In genomic region chr2:171615071-171615470, GRCh38 we compare ENCODE assay signal across 38 cellular contexts.
DNase-seq lines count a peak whose midpoint lies in the region; TF ChIP-seq lines count a peak whose summit lies in the region.
"Had no signal": no experiment of that assay in that cellular context is flagged by ENCODE, and none has a peak within 500 bp of the region (broad histone marks: within the 10 kb centered on the region; RNA-seq: fewer than 3 reads in every experiment).

No MANE protein-coding gene starts in this region.

- H3K9me3 ChIP-seq in tibial nerve, result no peaks in the 10 kb centered on the region
- H3K9me3 ChIP-seq in Caco-2, result no peaks in the 10 kb centered on the region
- H3K9me3 ChIP-seq in adrenal gland (replicated peaks in 1 of 3), result no peaks in the 10 kb centered on the region
- H3K9me3 ChIP-seq: A549, HAP-1, mucosa of descending colon, ovary, Peyer's patch, upper lobe of left lung had no signal

- H3K9me3 Mint-ChIP-seq in chondrocyte (ENCODE audit: low read depth) (peaks cover 7% of the 10 kb centered on the region), Caco-2 (ENCODE audit: unreplicated experiment) (no peaks in the 10 kb centered on the region)
- H3K9me3 Mint-ChIP-seq: activated B cell treated with CpG ODN at 0.5 μM for 24 hours; activated CD4-positive, alpha-beta T cell treated with anti-CD3 and anti-CD28 coated beads, Interleukin-2, amount 10 ng/mL, durations not matched to agents 7 days and 5 days; CD4-positive, alpha-beta memory T cell; dendritic cell treated with granulocyte-macrophage colony-stimulating factor and Interleukin-4, amounts not matched to agents 40 ng/mL and 50 ng/mL, for 4 days; endodermal cell; immature natural killer cell; nephron progenitor cell; stimulated activated naive B cell treated with anti-CD40 and anti-IgM and Interleukin-4, amounts not matched to agents 10 μg/mL and 1 μg/mL and 100 μg/mL, for 72 hours had no signal

- H3K4me3 Mint-ChIP-seq in chondrocyte (ENCODE audit: unreplicated experiment), result no peak overlapping the region
- no peak overlapping the region for H3K4me3 Mint-ChIP-seq in Caco-2 (ENCODE audit: unreplicated experiment)
- H3K4me3 Mint-ChIP-seq: activated B cell treated with CpG ODN at 0.5 μM for 24 hours; activated CD4-positive, alpha-beta T cell treated with anti-CD3 and anti-CD28 coated beads, Interleukin-2, amount 10 ng/mL, durations not matched to agents 7 days and 5 days; B cell; CD4-positive, alpha-beta memory T cell; dendritic cell treated with granulocyte-macrophage colony-stimulating factor and Interleukin-4, amounts not matched to agents 40 ng/mL and 50 ng/mL, for 4 days; endodermal cell; immature natural killer cell; nephron progenitor cell; stimulated activated naive B cell treated with anti-CD40 and anti-IgM and Interleukin-4, amounts not matched to agents 10 μg/mL and 1 μg/mL and 100 μg/mL, for 72 hours had no signal

- H3K27me3 ChIP-seq in ACC112 (ENCODE audit: insufficient read depth, low read length) (no peaks in the 10 kb centered on the region), tibial nerve (no peaks in the 10 kb centered on the region), Caco-2 (replicated peaks; ENCODE audit: control insufficient read depth, insufficient read depth, low read length) (no peaks in the 10 kb centered on the region; the same call in 1 of the 2 replicates), adrenal gland (no peaks in the 10 kb centered on the region)
- H3K27me3 ChIP-seq: ovary, Peyer's patch, upper lobe of left lung had no signal

- H3K36me3 ChIP-seq in ACC112 (ENCODE audit: insufficient read depth, low read length) (no peaks in the 10 kb centered on the region), tibial nerve (no peaks in the 10 kb centered on the region), Caco-2 (ENCODE audit: control insufficient read depth, insufficient read depth, low read length) (no peaks in the 10 kb centered on the region), adrenal gland (replicated peaks in 1 of 2) (no peaks in the 10 kb centered on the region)
- H3K36me3 ChIP-seq: HAP-1, ovary, Peyer's patch, upper lobe of left lung had no signal

- intact Hi-C loops in Caco-2 (cut with micrococcal nuclease; ENCODE audit: unreplicated experiment), result no loop called here
- intact Hi-C loops in adrenal gland (cut with DNase I), result no loop called here

- POLR2A ChIA-PET in Caco-2 (lab: Charles Lee), result no interaction called here

- peaks cover 13% of the 10 kb centered on the region for H3K4me1 Mint-ChIP-seq in chondrocyte (ENCODE audit: low read depth)
- H3K4me1 Mint-ChIP-seq in Caco-2 (ENCODE audit: low read depth, unreplicated experiment), result no peaks in the 10 kb centered on the region
- H3K4me1 Mint-ChIP-seq: activated B cell treated with CpG ODN at 0.5 μM for 24 hours; activated CD4-positive, alpha-beta T cell treated with anti-CD3 and anti-CD28 coated beads, Interleukin-2, amount 10 ng/mL, durations not matched to agents 7 days and 5 days; B cell; endodermal cell; immature natural killer cell; nephron progenitor cell; stimulated activated naive B cell treated with anti-CD40 and anti-IgM and Interleukin-4, amounts not matched to agents 10 μg/mL and 1 μg/mL and 100 μg/mL, for 72 hours had no signal

- no peaks in the 10 kb centered on the region for H3K36me3 Mint-ChIP-seq in chondrocyte (ENCODE audit: low read depth)
- no peaks in the 10 kb centered on the region for H3K36me3 Mint-ChIP-seq in Caco-2 (ENCODE audit: insufficient read depth, unreplicated experiment)
- H3K36me3 Mint-ChIP-seq: activated naive CD4-positive, alpha-beta T cell treated with anti-CD3 and anti-CD28 coated beads, Interleukin-2, amount 50 U/mL, for 72 hours; CD4-positive, alpha-beta memory T cell; stimulated activated naive B cell treated with anti-CD40 and anti-IgM and Interleukin-4, amounts not matched to agents 10 μg/mL and 1 μg/mL and 100 μg/mL, for 72 hours had no signal

- no peak overlapping the region for H2AFZ ChIP-seq in ACC112 (ENCODE audit: low read length, unreplicated experiment)

- H3K79me2 ChIP-seq in ACC112 (ENCODE audit: control insufficient read depth, insufficient read depth, low read length, unreplicated experiment), result no peaks in the 10 kb centered on the region

- 80 to 81% methylated on average over 1 of the region's 1 CpG for WGBS in tibial nerve, 2 donors
- WGBS in adrenal gland, 4 donors, result 61 to 93% (median 84%) methylated on average over 1 of the region's 1 CpG

- DNase-seq in HS-27A (ENCODE audit: low read depth) (peak; percentile 22), chondrocyte (ENCODE audit: low spot score) (no peak), iris pigment epithelial cell (ENCODE audit: low read depth) (peak; percentile 59), GM19238 (ENCODE audit: insufficient read length, low spot score) (no peak), tibial nerve (ENCODE audit: low spot score in 2 of 2) (no peak), Caco-2 (no peak), adrenal gland (no peak)
- DNase-seq: activated B cell treated with CpG ODN at 0.5 μM for 24 hours; activated CD4-positive, alpha-beta T cell treated with anti-CD3 and anti-CD28 coated beads, Interleukin-2, amount 10 ng/mL, durations not matched to agents 7 days and 5 days; activated effector memory CD4-positive, alpha-beta T cell treated with Interleukin-2 at 50 U/mL for 16 hours; activated T-cell treated with anti-CD3 and anti-CD28 coated beads, Interleukin-2, amount 50 U/mL, for 1 hour; aorta; caudate nucleus; CD4-positive, alpha-beta memory T cell; DMS153; endodermal cell; hypothalamus; immature natural killer cell; Kasumi-1; left colon; mucosa of descending colon; MV-4-11; NCI-H1436; NCI-H2081; NCI-H748 treated with DMSO at 0.1 percent for 48 hours; nephron progenitor cell; ovary; Peyer's patch; SIG-M5; stimulated activated naive B cell treated with anti-CD40 and anti-IgM and Interleukin-4, amounts not matched to agents 10 μg/mL and 1 μg/mL and 100 μg/mL, for 72 hours; upper lobe of left lung had no signal

- H3K27ac ChIP-seq in ACC112 (ENCODE audit: low read depth, low read length) (peak overlapping the region; percentile 39), tibial nerve (no peak overlapping the region), adrenal gland (no peak overlapping the region)
- H3K27ac ChIP-seq: A549, ovary, Peyer's patch, skin epidermis, upper lobe of left lung had no signal

- H3K4me1 ChIP-seq in ACC112 (ENCODE audit: control insufficient read depth, insufficient read depth, low read length, unreplicated experiment), result peaks cover 8% of the 10 kb centered on the region
- no peaks in the 10 kb centered on the region for H3K4me1 ChIP-seq in tibial nerve
- no peaks in the 10 kb centered on the region for H3K4me1 ChIP-seq in Caco-2
- no peaks in the 10 kb centered on the region for H3K4me1 ChIP-seq in adrenal gland (replicated peaks in 1 of 2)
- H3K4me1 ChIP-seq: A549, HAP-1, Peyer's patch, upper lobe of left lung had no signal

- TF ChIP-seq POLR2A in tibial nerve (IDR thresholded peaks at IDR 0.05) (no peak), adrenal gland (IDR thresholded peaks at IDR 0.05) (no peak)

- H3K27ac Mint-ChIP-seq in chondrocyte (ENCODE audit: unreplicated experiment), result peak overlapping the region; percentile 80
- no peak overlapping the region for H3K27ac Mint-ChIP-seq in Caco-2 (ENCODE audit: unreplicated experiment)
- H3K27ac Mint-ChIP-seq: activated B cell treated with CpG ODN at 0.5 μM for 24 hours; activated CD4-positive, alpha-beta T cell treated with anti-CD3 and anti-CD28 coated beads, Interleukin-2, amount 10 ng/mL, durations not matched to agents 7 days and 5 days; activated naive CD4-positive, alpha-beta T cell treated with anti-CD3 and anti-CD28 coated beads, Interleukin-2, amount 50 U/mL, for 72 hours; B cell; dendritic cell treated with granulocyte-macrophage colony-stimulating factor and Interleukin-4, amounts not matched to agents 40 ng/mL and 50 ng/mL, for 4 days; endodermal cell; immature natural killer cell; nephron progenitor cell; stimulated activated naive B cell treated with anti-CD40 and anti-IgM and Interleukin-4, amounts not matched to agents 10 μg/mL and 1 μg/mL and 100 μg/mL, for 72 hours had no signal

- TF ChIP-seq CTCF in chondrocyte (IDR thresholded peaks at IDR 0.05) (no peak), tibial nerve (IDR thresholded peaks at IDR 0.05) (no peak), Caco-2 (IDR thresholded peaks at IDR 0.05; ENCODE audit: insufficient read depth in 1 of 2, low read depth in 1 of 2, low read length in 1 of 2, severe bottlenecking in 1 of 2, unreplicated experiment in 1 of 2) (no peak), adrenal gland (IDR thresholded peaks at IDR 0.05) (no peak)

- CTCF ChIA-PET in Caco-2 (lab: Charles Lee), result no interaction called here

- no TSS peak for BruUV-seq in Caco-2 (replicated peaks; lab: Mats Ljungman, UMichigan)

- no peak overlapping the region for H3K4me3 ChIP-seq in ACC112 (ENCODE audit: low read depth, low read length)
- no peak overlapping the region for H3K4me3 ChIP-seq in tibial nerve
- H3K4me3 ChIP-seq in Caco-2 (ENCODE audit: low read depth, low read length), result no peak overlapping the region
- H3K4me3 ChIP-seq in adrenal gland, result no peak overlapping the region
- H3K4me3 ChIP-seq: A549, HAP-1, mucosa of descending colon, ovary, Peyer's patch, skin epidermis, upper lobe of left lung had no signal

- H3K27me3 Mint-ChIP-seq in chondrocyte (ENCODE audit: low read depth) (no peaks in the 10 kb centered on the region), Caco-2 (ENCODE audit: insufficient read depth, unreplicated experiment) (no peaks in the 10 kb centered on the region)
- H3K27me3 Mint-ChIP-seq: activated B cell treated with CpG ODN at 0.5 μM for 24 hours; dendritic cell treated with granulocyte-macrophage colony-stimulating factor and Interleukin-4, amounts not matched to agents 40 ng/mL and 50 ng/mL, for 4 days had no signal

- no peak for TF ChIP-seq EP300 in tibial nerve (IDR thresholded peaks at IDR 0.05)

Comparison
In these comparisons a context has a peak if more than half of its experiments do, and no peak if none do; other contexts are left out.
1. DNase-seq: peak in HS-27A (single experiment) and iris pigment epithelial cell (single experiment); none in chondrocyte (single experiment), GM19238 (single experiment), tibial nerve (0 of 2), Caco-2 (0 of 2) and adrenal gland (0 of 7).